21 cellular contexts compared by ENCODE assay signal in the genomic region with DNA sequence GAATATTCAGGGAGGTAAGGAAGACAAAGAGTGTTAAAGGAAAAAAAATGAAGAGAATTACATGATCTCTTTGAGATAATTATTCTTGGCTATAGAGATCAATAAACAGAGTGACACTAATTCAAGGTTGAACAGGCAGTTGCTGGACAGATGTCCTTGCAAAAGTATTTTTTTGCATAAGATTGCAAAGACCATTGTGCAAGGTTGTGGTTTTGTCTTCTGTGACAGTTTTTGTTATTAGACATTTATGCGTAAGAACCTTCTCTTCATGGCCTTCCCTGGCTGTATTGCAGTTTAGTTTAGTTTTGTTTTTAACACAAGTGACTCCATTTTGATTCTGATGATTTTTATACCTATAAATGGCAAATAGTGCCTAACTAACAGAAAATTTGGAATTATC.
"Had no signal": no experiment of that assay in that cellular context is flagged by ENCODE, and none has a peak within 500 bp of the region (broad histone marks: within the 10 kb centered on the region; RNA-seq: fewer than 3 reads in every experiment).

No MANE protein-coding gene starts in this region.

- H3K27ac Mint-ChIP-seq: naive B cell, nephron, progenitor cell of endocrine pancreas had no signal

- H3K4me1 ChIP-seq: heart left ventricle, pancreas, stomach, thyroid gland, upper lobe of left lung, uterus had no signal

- H3K27me3 ChIP-seq: heart left ventricle, pancreas, stomach, thyroid gland, upper lobe of left lung, uterus had no signal

- H3K27ac ChIP-seq: heart left ventricle, pancreas, stomach, thyroid gland, upper lobe of left lung, uterus had no signal

- H3K36me3 Mint-ChIP-seq: naive B cell had no signal

- ATAC-seq: esophagus mucosa, heart left ventricle, left colon, left ventricle myocardium superior, pancreas, right cardiac atrium had no signal

- H3K36me3 ChIP-seq: heart left ventricle, pancreas, stomach, thyroid gland, upper lobe of left lung, uterus had no signal

- H3K4me1 Mint-ChIP-seq: naive B cell, nephron had no signal

- H3K4me3 Mint-ChIP-seq: naive B cell, nephron had no signal

- H3K9me3 ChIP-seq: pancreas, thyroid gland, uterus had no signal

- H3K27me3 Mint-ChIP-seq: naive B cell, progenitor cell of endocrine pancreas had no signal

- DNase-seq: effector memory CD4-positive, alpha-beta T cell; heart left ventricle; hippocampal formation; left colon; left ventricle myocardium superior; mesendoderm; naive B cell; occipital lobe; pancreas; right cardiac atrium; small intestine; stimulated activated CD4-positive, alpha-beta T cell treated with anti-CD3 and anti-CD28 coated beads, Interleukin-12 subunit alpha, Interleukin-12 subunit beta, amount 100 ng/mL, for 4 hours; stimulated activated naive CD4-positive, alpha-beta T cell; stomach; substantia nigra; thyroid gland; upper lobe of left lung; uterus had no signal

- H3K4me3 ChIP-seq: heart left ventricle, pancreas, stomach, thyroid gland, upper lobe of left lung, uterus had no signal
